12 cellular contexts compared by ENCODE assay signal in the genomic region with DNA sequence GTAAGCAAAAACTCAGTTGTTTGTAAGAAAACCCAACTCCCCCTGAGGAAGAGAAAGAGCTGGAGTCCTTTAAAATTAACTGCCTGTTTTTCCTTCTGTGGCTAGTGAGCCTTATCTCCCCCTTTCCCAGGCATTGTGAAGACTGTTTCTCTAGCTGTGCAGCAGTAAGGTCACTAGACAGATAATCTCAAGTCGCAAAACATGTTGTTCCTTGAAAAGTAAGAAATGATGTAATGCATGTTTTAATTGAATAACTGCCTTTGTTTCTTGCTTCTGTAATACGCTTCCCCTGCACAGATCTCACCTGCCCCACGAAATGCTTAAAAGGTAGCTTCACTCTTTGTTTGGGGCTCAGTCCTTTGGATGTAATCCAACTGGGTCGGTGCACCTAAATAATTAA. TPM values are rescaled to one million over a fixed set of nuclear protein-coding genes. Genes with fewer than 3 reads are reported as not detected.
"Had no signal": no experiment of that assay in that cellular context is flagged by ENCODE, and none has a peak within 500 bp of the region (broad histone marks: within the 10 kb centered on the region; RNA-seq: fewer than 3 reads in every experiment).

No MANE protein-coding gene starts in this region.

- H3K9ac ChIP-seq: GM23248 had no signal

- H3K4me2 ChIP-seq: GM23338 had no signal

- H3K9me3 ChIP-seq: HAP-1 had no signal

- H2AFZ ChIP-seq: GM23248, GM23338 had no signal

- ATAC-seq: GM23338, HCT116 had no signal

- H3K27ac Mint-ChIP-seq: GM23338, H9, HFFc6 had no signal

- H3K4me3 Mint-ChIP-seq: GM23338, H9, HFFc6 had no signal

- H3K9me3 Mint-ChIP-seq: GM23338, HFFc6 had no signal

- H3K4me3 ChIP-seq: GM23248, GM23338, HAP-1 had no signal

- H3K4me1 ChIP-seq: HAP-1 had no signal

- DNase-seq: GM23248, GOT3, H7, H9, HCEC 1CT, HFFc6 had no signal

- FAIRE-seq: H1, H54 had no signal

- H3K27ac ChIP-seq: GM23248 had no signal

- H3K36me3 ChIP-seq: HAP-1 had no signal

RNA-seq across cellular contexts. Expression of a gene that starts 5.8 kb away (rescaled TPM):
- total RNA-seq: GM23248, GM23338, H1, H4, H7, H9, HFFc6 had no signal
- polyA plus RNA-seq: GM23248, GM23338, H1 had no signal

RNA-seq across cellular contexts. Expression of a gene that starts 12.6 kb away (rescaled TPM):
- total RNA-seq: GM23248, GM23338, H1, H4, H7, H9, HFFc6 had no signal
- polyA plus RNA-seq: GM23248, GM23338, H1 had no signal

RNA-seq across cellular contexts. Expression of a gene that starts 15.3 kb away (rescaled TPM):
- total RNA-seq: GM23248, GM23338, H1, H4, H7, H9, HFFc6 had no signal
- polyA plus RNA-seq: GM23248, GM23338, H1 had no signal

RNA-seq across cellular contexts. Expression of a gene that starts 51.6 kb away (rescaled TPM):
- total RNA-seq: GM23248, H4 had no signal
